ENCODE assay signal across 14 cellular contexts in the genomic region with DNA sequence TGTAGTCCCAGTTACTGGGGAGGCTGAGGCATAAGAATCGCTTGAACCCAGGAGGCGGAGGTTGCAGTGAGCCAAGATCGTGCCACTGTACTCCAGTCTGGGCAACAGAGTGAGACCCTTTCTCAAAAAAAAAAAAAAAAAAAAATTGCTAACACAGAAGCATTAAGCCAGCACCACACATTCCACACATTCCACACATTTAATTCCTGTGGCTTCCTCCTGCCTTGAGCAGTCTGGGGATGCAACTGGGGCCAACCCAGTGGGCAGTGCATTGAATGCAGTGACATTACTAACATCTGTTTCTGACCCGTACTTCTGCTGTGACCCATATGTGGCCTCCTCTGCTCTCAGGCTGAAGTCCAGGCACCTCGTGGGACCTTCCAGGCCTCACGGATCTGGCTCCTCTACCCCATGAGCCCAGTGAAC.
DNase-seq lines count a peak whose midpoint lies in the region; ATAC-seq and TF ChIP-seq lines count a peak whose summit lies in the region.
"Had no signal": no experiment of that assay in that cellular context is flagged by ENCODE, and none has a peak within 500 bp of the region (broad histone marks: within the 10 kb centered on the region; RNA-seq: fewer than 3 reads in every experiment).

No MANE protein-coding gene starts in this region.

- peaks cover 0 to 28% of the 10 kb centered on the region in 2 experiments for H3K36me3 ChIP-seq in SK-N-SH (replicated peaks in 1 of 2; ENCODE audit: control insufficient read depth in 1 of 2, insufficient read depth in 2 of 2, low read length in 1 of 2)
- H3K36me3 ChIP-seq in SJSA1 = peaks cover 41% of the 10 kb centered on the region
- no peaks in the 10 kb centered on the region for H3K36me3 ChIP-seq in suprapubic skin
- H3K36me3 ChIP-seq: thoracic aorta had no signal

- H3K4me3 ChIP-seq in SK-N-SH (ENCODE audit: low read depth in 2 of 2, low read length in 1 of 2) (no peak overlapping the region), SJSA1 (no peak overlapping the region), retinal pigment epithelial cell (ENCODE audit: low read length) (no peak overlapping the region), suprapubic skin (no peak overlapping the region)
- H3K4me3 ChIP-seq: thoracic aorta had no signal

- TF ChIP-seq CTCF in SK-N-SH (IDR thresholded peaks at IDR 0.05) = no peak
- TF ChIP-seq CTCF in retinal pigment epithelial cell (conservative IDR thresholded peaks at IDR 0.05; ENCODE audit: low read depth, low read length) = no peak
- TF ChIP-seq CTCF in suprapubic skin (IDR thresholded peaks at IDR 0.05) = no peak

- no peaks in the 10 kb centered on the region for H3K27me3 ChIP-seq in SK-N-SH (ENCODE audit: insufficient read depth)
- no peaks in the 10 kb centered on the region for H3K27me3 ChIP-seq in SJSA1 (replicated peaks)
- no peaks in the 10 kb centered on the region for H3K27me3 ChIP-seq in suprapubic skin

- no peak overlapping the region for H3K27ac ChIP-seq in SK-N-SH (ENCODE audit: low read depth in 2 of 2, low read length in 1 of 2)
- H3K27ac ChIP-seq in SJSA1 = peak overlapping the region; percentile 18
- H3K27ac ChIP-seq in suprapubic skin = no peak overlapping the region
- H3K27ac ChIP-seq: 22Rv1, thoracic aorta had no signal

- no peak overlapping the region for H3K4me2 ChIP-seq in SK-N-SH

- no peaks in the 10 kb centered on the region for H3K9me2 ChIP-seq in SK-N-SH

- no peak for TF ChIP-seq RAD21 in SK-N-SH (IDR thresholded peaks at IDR 0.05; ENCODE audit: low read length)

- CTCF ChIA-PET in SK-N-SH (lab: Yijun Ruan, JAX) = no interaction called here

- WGBS in SK-N-SH (ENCODE audit: low lambda C conversion rate) = 81% methylated on average over 3 of the region's 6 CpGs
- 62% methylated on average over 6 of the region's 6 CpGs for WGBS in suprapubic skin

- ATAC-seq in SK-N-SH treated with all-trans-retinoic acid at 6 μM for 48 hours (peak; percentile 92), HG02642 (IDR thresholded peaks at IDR 0.05; ENCODE audit: poor library complexity, unreplicated experiment) (no peak)

- DNase-seq in SK-N-SH (no peak), SJSA1 (ENCODE audit: low read depth in 1 of 2, low spot score in 2 of 2) (peak; percentile 83 to 87), foreskin melanocyte (peak; percentile 63), retinal pigment epithelial cell (ENCODE audit: low read depth) (peak; percentile 61), suprapubic skin (ENCODE audit: low spot score in 2 of 2) (no peak), NCI-H524 (lab: John Stamatoyannopoulos, UW) (no peak)
- DNase-seq: activated CD8-positive, alpha-beta memory T cell treated with anti-CD3 and anti-CD28 coated beads, Interleukin-2, amount 50 U/mL, for 48 hours; cerebellar nuclear complex; NCI-H524 treated with DMSO at 0.1 percent for 48 hours; T1000 had no signal

- no peak overlapping the region for H2AFZ ChIP-seq in SK-N-SH (ENCODE audit: low read depth)

- no peaks in the 10 kb centered on the region for H3F3A ChIP-seq in SK-N-SH (replicated peaks; ENCODE audit: insufficient read depth)

- H3K4me1 ChIP-seq in SK-N-SH (ENCODE audit: control insufficient read depth in 1 of 2, insufficient read depth in 2 of 2, low read depth in 1 of 2, low read length in 1 of 2) (no peaks in the 10 kb centered on the region; a peak in 1 of 4 replicates), SJSA1 (replicated peaks) (peaks cover 20% of the 10 kb centered on the region), suprapubic skin (no peaks in the 10 kb centered on the region)

- peaks cover 6% of the 10 kb centered on the region; the same call in 1 of the 2 replicates for H3K9me3 ChIP-seq in SK-N-SH
- 0 out of 2 replicates have a peak, but pooled peaks cover 3% of the 10 kb centered on the region for H3K9me3 ChIP-seq in SJSA1 (replicated peaks)
- no peaks in the 10 kb centered on the region for H3K9me3 ChIP-seq in suprapubic skin
- H3K9me3 ChIP-seq: thoracic aorta had no signal

- H4K20me1 ChIP-seq in SK-N-SH (ENCODE audit: insufficient read depth) = no peaks in the 10 kb centered on the region; the same call in 1 of the 2 replicates

- no peak overlapping the region for H3K9ac ChIP-seq in SK-N-SH

- POLR2A ChIA-PET in SK-N-SH (lab: Yijun Ruan, JAX) = no interaction called here

- H3K79me2 ChIP-seq in SK-N-SH (ENCODE audit: insufficient read depth) = peaks cover 11% of the 10 kb centered on the region; the same call in 1 of the 2 replicates

- TF ChIP-seq EP300 in SK-N-SH (IDR thresholded peaks at IDR 0.05; ENCODE audit: borderline replicate concordance in 1 of 2, low read depth in 1 of 2, low read length in 1 of 2) (no peak), suprapubic skin (IDR thresholded peaks at IDR 0.05) (no peak)

- no peak for TF ChIP-seq POLR2A in suprapubic skin (IDR thresholded peaks at IDR 0.05)

TF ChIP-seq in SK-N-SH treated with all-trans-retinoic acid at 6 μM for 48 hours, 23 proteins besides CTCF, POLR2A, EP300 and RAD21:
- TF ChIP-seq ZNF565 (CRISPR knock-in tag; conservative IDR thresholded peaks at IDR 0.05; ENCODE audit: low read depth) = no peak
- TF ChIP-seq, protein P1, sequence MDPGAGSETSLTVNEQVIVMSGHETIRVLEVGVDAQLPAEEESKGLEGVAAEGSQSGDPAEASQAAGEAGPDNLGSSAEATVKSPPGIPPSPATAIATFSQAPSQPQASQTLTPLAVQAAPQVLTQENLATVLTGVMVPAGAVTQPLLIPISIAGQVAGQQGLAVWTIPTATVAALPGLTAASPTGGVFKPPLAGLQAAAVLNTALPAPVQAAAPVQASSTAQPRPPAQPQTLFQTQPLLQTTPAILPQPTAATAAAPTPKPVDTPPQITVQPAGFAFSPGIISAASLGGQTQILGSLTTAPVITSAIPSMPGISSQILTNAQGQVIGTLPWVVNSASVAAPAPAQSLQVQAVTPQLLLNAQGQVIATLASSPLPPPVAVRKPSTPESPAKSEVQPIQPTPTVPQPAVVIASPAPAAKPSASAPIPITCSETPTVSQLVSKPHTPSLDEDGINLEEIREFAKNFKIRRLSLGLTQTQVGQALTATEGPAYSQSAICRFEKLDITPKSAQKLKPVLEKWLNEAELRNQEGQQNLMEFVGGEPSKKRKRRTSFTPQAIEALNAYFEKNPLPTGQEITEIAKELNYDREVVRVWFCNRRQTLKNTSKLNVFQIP (CRISPR knock-in tag; IDR thresholded peaks at IDR 0.05; ENCODE audit: borderline replicate concordance, low read depth) = no peak
- TF ChIP-seq ZNF8 (CRISPR knock-in tag; IDR thresholded peaks at IDR 0.05) = no peak
- no peak for TF ChIP-seq ZC3H10 (CRISPR knock-in tag; IDR thresholded peaks at IDR 0.05)

TF ChIP-seq in SK-N-SH, 30 proteins besides CTCF, POLR2A, EP300 and RAD21 (continues in another document):
- TF ChIP-seq, protein P2, sequence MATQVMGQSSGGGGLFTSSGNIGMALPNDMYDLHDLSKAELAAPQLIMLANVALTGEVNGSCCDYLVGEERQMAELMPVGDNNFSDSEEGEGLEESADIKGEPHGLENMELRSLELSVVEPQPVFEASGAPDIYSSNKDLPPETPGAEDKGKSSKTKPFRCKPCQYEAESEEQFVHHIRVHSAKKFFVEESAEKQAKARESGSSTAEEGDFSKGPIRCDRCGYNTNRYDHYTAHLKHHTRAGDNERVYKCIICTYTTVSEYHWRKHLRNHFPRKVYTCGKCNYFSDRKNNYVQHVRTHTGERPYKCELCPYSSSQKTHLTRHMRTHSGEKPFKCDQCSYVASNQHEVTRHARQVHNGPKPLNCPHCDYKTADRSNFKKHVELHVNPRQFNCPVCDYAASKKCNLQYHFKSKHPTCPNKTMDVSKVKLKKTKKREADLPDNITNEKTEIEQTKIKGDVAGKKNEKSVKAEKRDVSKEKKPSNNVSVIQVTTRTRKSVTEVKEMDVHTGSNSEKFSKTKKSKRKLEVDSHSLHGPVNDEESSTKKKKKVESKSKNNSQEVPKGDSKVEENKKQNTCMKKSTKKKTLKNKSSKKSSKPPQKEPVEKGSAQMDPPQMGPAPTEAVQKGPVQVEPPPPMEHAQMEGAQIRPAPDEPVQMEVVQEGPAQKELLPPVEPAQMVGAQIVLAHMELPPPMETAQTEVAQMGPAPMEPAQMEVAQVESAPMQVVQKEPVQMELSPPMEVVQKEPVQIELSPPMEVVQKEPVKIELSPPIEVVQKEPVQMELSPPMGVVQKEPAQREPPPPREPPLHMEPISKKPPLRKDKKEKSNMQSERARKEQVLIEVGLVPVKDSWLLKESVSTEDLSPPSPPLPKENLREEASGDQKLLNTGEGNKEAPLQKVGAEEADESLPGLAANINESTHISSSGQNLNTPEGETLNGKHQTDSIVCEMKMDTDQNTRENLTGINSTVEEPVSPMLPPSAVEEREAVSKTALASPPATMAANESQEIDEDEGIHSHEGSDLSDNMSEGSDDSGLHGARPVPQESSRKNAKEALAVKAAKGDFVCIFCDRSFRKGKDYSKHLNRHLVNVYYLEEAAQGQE (IDR thresholded peaks at IDR 0.05; ENCODE audit: low read depth, low read length) = no peak
- TF ChIP-seq CHD2 (IDR thresholded peaks at IDR 0.05; ENCODE audit: low read length, partially characterized antibody) (no peak), RFX5 (IDR thresholded peaks at IDR 0.05; ENCODE audit: low read length) (no peak), NRF1 (IDR thresholded peaks at IDR 0.05; ENCODE audit: low read depth, low read length) (no peak), TEAD4 (IDR thresholded peaks at IDR 0.05; ENCODE audit: borderline replicate concordance, insufficient read depth) (no peak), GABPA (IDR thresholded peaks at IDR 0.05; ENCODE audit: low read depth) (no peak), RCOR1 (IDR thresholded peaks at IDR 0.05; ENCODE audit: low read length) (no peak), FOXM1 (IDR thresholded peaks at IDR 0.05; ENCODE audit: low read depth) (no peak)
- TF ChIP-seq, protein P3, sequence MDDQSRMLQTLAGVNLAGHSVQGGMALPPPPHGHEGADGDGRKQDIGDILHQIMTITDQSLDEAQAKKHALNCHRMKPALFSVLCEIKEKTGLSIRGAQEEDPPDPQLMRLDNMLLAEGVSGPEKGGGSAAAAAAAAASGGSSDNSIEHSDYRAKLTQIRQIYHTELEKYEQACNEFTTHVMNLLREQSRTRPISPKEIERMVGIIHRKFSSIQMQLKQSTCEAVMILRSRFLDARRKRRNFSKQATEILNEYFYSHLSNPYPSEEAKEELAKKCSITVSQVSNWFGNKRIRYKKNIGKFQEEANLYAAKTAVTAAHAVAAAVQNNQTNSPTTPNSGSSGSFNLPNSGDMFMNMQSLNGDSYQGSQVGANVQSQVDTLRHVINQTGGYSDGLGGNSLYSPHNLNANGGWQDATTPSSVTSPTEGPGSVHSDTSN (IDR thresholded peaks at IDR 0.05) = no peak
- TF ChIP-seq, protein P4, sequence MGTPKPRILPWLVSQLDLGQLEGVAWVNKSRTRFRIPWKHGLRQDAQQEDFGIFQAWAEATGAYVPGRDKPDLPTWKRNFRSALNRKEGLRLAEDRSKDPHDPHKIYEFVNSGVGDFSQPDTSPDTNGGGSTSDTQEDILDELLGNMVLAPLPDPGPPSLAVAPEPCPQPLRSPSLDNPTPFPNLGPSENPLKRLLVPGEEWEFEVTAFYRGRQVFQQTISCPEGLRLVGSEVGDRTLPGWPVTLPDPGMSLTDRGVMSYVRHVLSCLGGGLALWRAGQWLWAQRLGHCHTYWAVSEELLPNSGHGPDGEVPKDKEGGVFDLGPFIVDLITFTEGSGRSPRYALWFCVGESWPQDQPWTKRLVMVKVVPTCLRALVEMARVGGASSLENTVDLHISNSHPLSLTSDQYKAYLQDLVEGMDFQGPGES (IDR thresholded peaks at IDR 0.05; ENCODE audit: low read depth, low read length) = no peak

Comparison
In these comparisons a context has a peak if more than half of its experiments do, and no peak if none do; other contexts are left out.
1. DNase-seq: peak in SJSA1 (2 of 2), foreskin melanocyte (single experiment) and retinal pigment epithelial cell (single experiment); none in SK-N-SH (single experiment), suprapubic skin (0 of 2) and NCI-H524 (0 of 2).